Comparison of ENCODE assay signal across 8 cellular contexts in the genomic region with DNA sequence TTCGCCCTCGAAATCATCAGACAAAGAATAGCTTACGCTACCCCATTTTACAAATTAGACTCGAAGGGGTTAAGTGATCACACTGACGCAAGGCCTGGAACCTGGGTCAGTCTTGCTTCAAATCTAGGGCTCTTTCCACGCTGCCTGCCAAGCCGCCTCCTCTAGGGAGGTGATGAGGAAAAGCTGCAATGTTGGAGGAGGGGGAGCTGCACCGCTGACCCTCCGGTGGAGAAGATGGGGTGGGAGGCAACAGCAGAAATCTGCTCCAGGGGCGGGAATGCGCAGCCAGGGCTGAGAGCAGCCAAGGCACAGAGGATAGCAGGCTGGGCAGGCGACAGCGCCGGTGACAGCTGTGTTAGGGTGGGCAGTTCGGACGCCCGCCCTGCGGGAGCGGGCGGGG. TPM values are rescaled to one million over a fixed set of nuclear protein-coding genes. Genes with fewer than 3 reads are reported as not detected.
DNase-seq lines count a peak whose midpoint lies in the region; TF ChIP-seq lines count a peak whose summit lies in the region.

No MANE protein-coding gene starts in this region.

- TF ChIP-seq POLR2A in Peyer's patch (IDR thresholded peaks at IDR 0.05) = no peak

- H3K36me3 Mint-ChIP-seq in Caco-2 (ENCODE audit: insufficient read depth, unreplicated experiment) (peaks cover 49% of the 10 kb centered on the region), osteocyte (ENCODE audit: unreplicated experiment) (peaks cover 5% of the 10 kb centered on the region)

- no peak for DNase-seq in Caco-2
- DNase-seq in Peyer's patch = peak in 2 of 3 donors; percentile 50
- DNase-seq in fibroblast of gingiva (ENCODE audit: low read depth) = peak; percentile 62
- DNase-seq in osteocyte (ENCODE audit: extremely low spot score, unreplicated experiment) = no peak
- DNase-seq in GDM1 (lab: John Stamatoyannopoulos, UW) = no peak
- DNase-seq in kidney tubule cell (ENCODE audit: low spot score) = no peak
- DNase-seq in activated CD4-positive, alpha-beta T cell treated with anti-CD3 and anti-CD28 coated beads, Interleukin-2, amount 50 U/mL, for 1 hour = no peak
- no peak for DNase-seq in head of caudate nucleus

- POLR2A ChIA-PET in Caco-2 (lab: Charles Lee) = interaction anchor here (2.7 kb wide), 1 partner anchor 12 kb away, joined by 48 read pairs; the partner anchor contains the start of genes FAU and MRPL49

- H3K4me1 ChIP-seq in Caco-2 (0 out of 2 replicates have a peak, but pooled peaks cover 5% of the 10 kb centered on the region), Peyer's patch (peaks cover 0 to 30% (median 13%) of the 10 kb centered on the region in 4 donors)

- peaks cover 7% of the 10 kb centered on the region for H3K36me3 ChIP-seq in Caco-2 (ENCODE audit: control insufficient read depth, insufficient read depth, low read length)
- peaks cover 0 to 42% (median 0%) of the 10 kb centered on the region in 3 donors for H3K36me3 ChIP-seq in Peyer's patch

- TF ChIP-seq CTCF in Caco-2 (IDR thresholded peaks at IDR 0.05; ENCODE audit: insufficient read depth in 1 of 2, low read depth in 1 of 2, low read length in 1 of 2, severe bottlenecking in 1 of 2, unreplicated experiment in 1 of 2) (no peak), Peyer's patch (IDR thresholded peaks at IDR 0.05) (no peak), osteocyte (IDR thresholded peaks at IDR 0.05) (no peak)

- H3K27me3 Mint-ChIP-seq in Caco-2 (ENCODE audit: insufficient read depth, unreplicated experiment) (no peaks in the 10 kb centered on the region), osteocyte (ENCODE audit: unreplicated experiment) (peaks cover 2% of the 10 kb centered on the region)

- H3K27ac Mint-ChIP-seq in Caco-2 (ENCODE audit: unreplicated experiment) = peak overlapping the region; percentile 100
- peak overlapping the region; percentile 100 for H3K27ac Mint-ChIP-seq in osteocyte (ENCODE audit: unreplicated experiment)

- H3K4me3 Mint-ChIP-seq in Caco-2 (ENCODE audit: unreplicated experiment) = peak overlapping the region; percentile 93
- H3K4me3 Mint-ChIP-seq in osteocyte (ENCODE audit: unreplicated experiment) = peak overlapping the region; percentile 97

- no peaks in the 10 kb centered on the region for H3K9me3 Mint-ChIP-seq in Caco-2 (ENCODE audit: unreplicated experiment)
- H3K9me3 Mint-ChIP-seq in osteocyte (ENCODE audit: unreplicated experiment) = no peaks in the 10 kb centered on the region

- H3K27me3 ChIP-seq in Caco-2 (replicated peaks; ENCODE audit: control insufficient read depth, insufficient read depth, low read length) (no peaks in the 10 kb centered on the region), Peyer's patch (no peaks in the 10 kb centered on the region)

- intact Hi-C loops in Caco-2 (cut with micrococcal nuclease; ENCODE audit: unreplicated experiment) = no loop called here
- intact Hi-C loops in head of caudate nucleus (cut with DNase I) = no loop called here

- TSS peak; percentile 42 for BruUV-seq in Caco-2 (replicated peaks; lab: Mats Ljungman, UMichigan)

- H3K4me1 Mint-ChIP-seq in Caco-2 (ENCODE audit: low read depth, unreplicated experiment) (peaks cover 8% of the 10 kb centered on the region), osteocyte (ENCODE audit: unreplicated experiment) (peaks cover 24% of the 10 kb centered on the region)

- peak overlapping the region; percentile 96 to 99 (median 98) for H3K27ac ChIP-seq in Peyer's patch

- H3K9me3 ChIP-seq in Caco-2 = no peaks in the 10 kb centered on the region
- H3K9me3 ChIP-seq in Peyer's patch = no peaks in the 10 kb centered on the region

- H3K4me3 ChIP-seq in Caco-2 (ENCODE audit: low read depth, low read length) = peak overlapping the region; percentile 99
- H3K4me3 ChIP-seq in Peyer's patch = peak overlapping the region; percentile 81 to 96 (median 86)

- CTCF ChIA-PET in Caco-2 (lab: Charles Lee) = interaction anchor here (0.6 to 2.5 kb wide), 2 partner anchors 12 to 394 kb away, joined by 5 to 11 read pairs; partner anchors contain the start of genes FAU and MRPL49

RNA-seq across cellular contexts. Expression of gene SYVN1, which starts 0.6 kb away (rescaled TPM):
- 50.9 and 56.5 TPM in 2 replicates for total RNA-seq in Caco-2 (2022)
- total RNA-seq in Peyer's patch = 10 to 100 TPM; 37.1 to 61.9 (median 51.6) TPM
- total RNA-seq in osteocyte = 53.6 and 57.1 TPM in 2 replicates

RNA-seq across cellular contexts. Expression of gene MRPL49, which starts 11.6 kb away (rescaled TPM):
- total RNA-seq in Caco-2 (2022) = 89.2 and 95.1 TPM in 2 replicates
- 10 to 100 TPM; 36.2 to 50.3 (median 45.7) TPM for total RNA-seq in Peyer's patch
- 41.0 and 43.5 TPM in 2 replicates for total RNA-seq in osteocyte

RNA-seq across cellular contexts. Expression of gene FAU, which starts 11.8 kb away (rescaled TPM):
- total RNA-seq in Caco-2 (2022) (918 and 972 TPM in 2 replicates), Peyer's patch (100 to 1,000 TPM; 412 to 714 (median 579) TPM), osteocyte (734 and 738 TPM in 2 replicates)

RNA-seq across cellular contexts. Expression of gene ZNHIT2, which starts 16.2 kb away (rescaled TPM):
- 12.2 and 14.7 TPM in 2 replicates for total RNA-seq in Caco-2 (2022)
- 10 to 100 TPM in 3 of 4 donors, 1 to 10 TPM in 1; 8.7 to 20.6 (median 13.8) TPM for total RNA-seq in Peyer's patch
- 9.0 and 9.8 TPM in 2 replicates for total RNA-seq in osteocyte

RNA-seq across cellular contexts. Expression of gene TM7SF2, which starts 22.1 kb away (rescaled TPM):
- total RNA-seq in Caco-2 (2022) (62.9 and 73.8 TPM in 2 replicates), Peyer's patch (10 to 100 TPM; 19.8 to 78.1 (median 58.5) TPM), osteocyte (13.6 and 18.3 TPM in 2 replicates)

Comparison
In these comparisons a context has a peak if more than half of its experiments do, and no peak if none do; other contexts are left out.
1. DNase-seq: peak in Peyer's patch (2 of 3) and fibroblast of gingiva (single experiment); none in Caco-2 (0 of 2), osteocyte (single experiment), GDM1 (single experiment), kidney tubule cell (single experiment), activated CD4-positive, alpha-beta T cell treated with anti-CD3 and anti-CD28 coated beads, Interleukin-2, amount 50 U/mL, for 1 hour (single experiment) and head of caudate nucleus (0 of 42).